8 cellular contexts compared by ENCODE assay signal in the genomic region with DNA sequence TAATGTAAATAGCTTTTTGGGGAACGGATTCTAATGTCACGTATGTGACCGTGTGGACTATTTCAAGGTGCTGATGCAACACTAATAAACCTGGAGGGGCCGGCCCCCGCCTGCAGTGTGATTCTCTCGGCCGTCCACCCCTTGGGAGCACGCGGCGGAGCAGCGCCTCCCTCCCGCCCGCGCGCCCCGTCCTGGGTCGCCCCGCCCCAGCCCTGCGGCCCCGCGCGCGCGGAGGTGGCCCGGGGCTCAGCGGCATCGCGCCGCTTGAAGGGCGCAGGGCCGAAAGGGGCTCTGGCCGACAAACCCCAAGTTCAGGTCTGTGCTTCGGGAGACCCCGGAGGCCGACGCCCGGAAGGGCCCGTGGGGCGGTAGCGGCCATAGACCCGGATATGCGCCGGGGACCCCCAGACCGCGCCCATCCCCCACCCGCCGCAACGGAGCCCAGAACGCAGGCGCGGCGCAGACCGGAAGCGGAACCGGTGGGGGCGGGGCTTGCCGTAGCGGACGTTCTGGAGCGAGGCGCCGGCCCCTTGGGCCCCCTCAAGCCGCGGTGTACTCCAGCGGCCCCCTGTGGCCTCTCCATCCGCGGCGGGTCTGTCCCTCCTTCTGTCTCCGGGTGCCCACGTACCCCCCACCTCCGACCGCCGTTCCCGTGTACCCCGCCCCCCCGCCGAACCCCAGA. TPM values are rescaled to one million over a fixed set of nuclear protein-coding genes. Genes with fewer than 3 reads are reported as not detected.
A peak's percentile ranks its signal among the peaks of the same experiment; 100 is the strongest.
DNase-seq lines count a peak whose midpoint lies in the region; ATAC-seq, FAIRE-seq and TF ChIP-seq lines count a peak whose summit lies in the region.

A gene with protein sequence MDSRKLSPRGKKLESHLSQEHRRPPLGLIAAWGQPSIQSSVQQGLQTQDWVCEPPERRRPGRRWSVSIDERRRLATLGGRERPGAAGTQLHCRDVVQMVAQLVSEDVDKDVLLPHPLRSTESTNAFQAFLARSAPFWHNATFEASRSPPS (plus strand): TSS at position 495 of the 682 bp plus-strand sequence. CDS start 803 bp downstream, outside the sequence.

- ATAC-seq in HG02763 (IDR thresholded peaks at IDR 0.05; ENCODE audit: unreplicated experiment): peak; percentile 74

- no peaks in the 10 kb centered on the region for H3K9me2 ChIP-seq in hepatocyte (replicated peaks; ENCODE audit: insufficient read depth)

- H3K36me3 ChIP-seq in ascending aorta (peaks cover 11 to 19% of the 10 kb centered on the region in 2 donors), hepatocyte (replicated peaks; ENCODE audit: insufficient read depth, low read depth) (peaks cover 3% of the 10 kb centered on the region)

- TF ChIP-seq CTCF in ascending aorta (IDR thresholded peaks at IDR 0.05) (peak in 1 of 3 experiments; percentile 15), hepatocyte (IDR thresholded peaks at IDR 0.05; ENCODE audit: poor library complexity) (peak; percentile 27), retinal pigment epithelial cell (conservative IDR thresholded peaks at IDR 0.05; ENCODE audit: low read depth, low read length) (no peak)

- H2AFZ ChIP-seq in hepatocyte: peak within 1 kb of the TSS; percentile 90

- H3K9me3 ChIP-seq in ascending aorta: peaks cover 0 to 19% of the 10 kb centered on the region in 2 donors
- no peaks in the 10 kb centered on the region for H3K9me3 ChIP-seq in hepatocyte (ENCODE audit: low read depth)

- H3K4me3 ChIP-seq in ascending aorta (peak within 1 kb of the TSS; percentile 80 to 90), hepatocyte (peak within 1 kb of the TSS; percentile 84), retinal pigment epithelial cell (ENCODE audit: low read length) (peak within 1 kb of the TSS; percentile 57)

- peak; percentile 74 for TF ChIP-seq POLR2A in GM12891 (IDR thresholded peaks at IDR 0.05; ENCODE audit: low read depth, low read length)

- DNase-seq in GM12891 (ENCODE audit: insufficient read length, low spot score): peak; percentile 97
- peak; percentile 31 for DNase-seq in NCI-H1436 treated with DMSO at 0.1 percent for 48 hours (lab: John Stamatoyannopoulos, UW)
- DNase-seq in T-helper 2 cell: peak; percentile 75 to 86 (median 79)
- peak in 1 of 2 donors; percentile 92 for DNase-seq in ascending aorta (ENCODE audit: low spot score in 2 of 2)
- DNase-seq in hepatocyte (ENCODE audit: low spot score): peak; percentile 94
- DNase-seq in retinal pigment epithelial cell (ENCODE audit: low read depth): peak; percentile 21
- DNase-seq in cortex of kidney (lab: John Stamatoyannopoulos, UW): no peak

- WGBS in hepatocyte (ENCODE audit: low lambda C conversion rate, missing lambda C conversion rate): 23% methylated on average over 26 of the region's 77 CpGs

- no peaks in the 10 kb centered on the region for H3K27me3 ChIP-seq in ascending aorta
- H3K27me3 ChIP-seq in hepatocyte: no peaks in the 10 kb centered on the region

- peaks cover 10% of the 10 kb centered on the region for H3K79me2 ChIP-seq in hepatocyte

- H3K4me1 ChIP-seq in ascending aorta: peaks cover 8% of the 10 kb centered on the region in 2 donors
- H3K4me1 ChIP-seq in hepatocyte (ENCODE audit: insufficient read depth): peaks cover 14% of the 10 kb centered on the region

- H4K20me1 ChIP-seq in hepatocyte (ENCODE audit: insufficient read depth, poor library complexity, severe bottlenecking): no peaks in the 10 kb centered on the region

- peak within 1 kb of the TSS; percentile 99 for H3K4me2 ChIP-seq in hepatocyte

- peak; percentile 99 for FAIRE-seq in GM12891 (lab: Jason Lieb, UNC)

- H3K27ac ChIP-seq in ascending aorta (peak within 1 kb of the TSS; percentile 71 to 77), hepatocyte (peak within 1 kb of the TSS; percentile 80)

- intact Hi-C loops in ascending aorta (cut with DNase I): loop anchor here (2.0 to 5.0 kb wide), 3 partner anchors 17 to 93 kb away; a partner anchor contains a TSS

TF ChIP-seq in GM12891, 5 proteins besides CTCF, POLR2A, EP300 and RAD21:
- TF ChIP-seq POLR2AphosphoS5 (IDR thresholded peaks at IDR 0.05; ENCODE audit: low read depth, low read length): peak; percentile 72; the same call in 1 of the 2 replicates
- no peak for TF ChIP-seq TAF1 (IDR thresholded peaks at IDR 0.05; ENCODE audit: low read depth, low read length)
- peak; percentile 52; the same call in 1 of the 2 replicates for TF ChIP-seq POU2F2 (IDR thresholded peaks at IDR 0.05; ENCODE audit: low read depth, low read length)
- no peak for TF ChIP-seq PAX5 (IDR thresholded peaks at IDR 0.05; ENCODE audit: insufficient read depth, low read length, severe bottlenecking)
- TF ChIP-seq SPI1 (IDR thresholded peaks at IDR 0.05; ENCODE audit: low read depth, low read length): 0 out of 2 replicates have a peak, but pooled peaks have one; percentile 28

RNA-seq across cellular contexts. Expression of the gene that starts here (rescaled TPM):
- 0.32 TPM for polyA plus RNA-seq in GM12891 (2012; ENCODE audit: low read depth, missing spikeins)
- total RNA-seq in ascending aorta (not detected), hepatocyte (0.52 TPM in 1 of 2 replicates, not detected in the other)
- polyA plus RNA-seq in hepatocyte: 0.76 and 1.2 TPM in 2 replicates
